Comparison of ENCODE assay signal across 8 cellular contexts in genomic region chr6:151390276-151391020, GRCh38. TPM values are rescaled to one million over a fixed set of nuclear protein-coding genes. Genes with fewer than 3 reads are reported as not detected.
DNase-seq lines count a peak whose midpoint lies in the region; ATAC-seq and TF ChIP-seq lines count a peak whose summit lies in the region.

No MANE protein-coding gene starts in this region.

- peaks cover 39% of the 10 kb centered on the region for H3K36me3 ChIP-seq in endodermal cell (ENCODE audit: control insufficient read depth, insufficient read depth, low read length)
- peaks cover 34% of the 10 kb centered on the region for H3K36me3 ChIP-seq in mesodermal cell (ENCODE audit: control insufficient read depth, insufficient read depth, low read length)

- TF ChIP-seq CTCF in endodermal cell (conservative IDR thresholded peaks at IDR 0.05): no peak

- H3K27me3 ChIP-seq in endodermal cell (ENCODE audit: control insufficient read depth, insufficient read depth, low read length, poor library complexity, severe bottlenecking): no peaks in the 10 kb centered on the region

- DNase-seq in COR-L47 (lab: John Stamatoyannopoulos, UW) (peak; percentile 87), HUDEP-2 (lab: John Stamatoyannopoulos, UW; ENCODE audit: unreplicated experiment in 76 of 76) (peak in 75 of 76 experiments; percentile 76 to 100 (median 98)), NOMO-1 treated with dmso at 0.1 percent for 144 hours (lab: John Stamatoyannopoulos, UW; ENCODE audit: unreplicated experiment) (peak; percentile 94), endodermal cell (peak; percentile 99)
- DNase-seq in activated CD8-positive, alpha-beta memory T cell treated with anti-CD3 and anti-CD28 coated beads, Interleukin-2, amount 50 U/mL, for 24 hours (ENCODE audit: extremely low read depth): peak; percentile 90
- DNase-seq in stimulated activated CD8-positive, alpha-beta memory T cell treated with anti-CD3 and anti-CD28 coated beads, Interleukin-15, amount 100 ng/mL, for 24 hours (ENCODE audit: low read depth): peak; percentile 93

- ATAC-seq in GM21390 (IDR thresholded peaks at IDR 0.05; ENCODE audit: unreplicated experiment): peak; percentile 72

- H3K4me1 Mint-ChIP-seq in endodermal cell: peaks cover 36% of the 10 kb centered on the region

- no peak overlapping the region for H3K27ac Mint-ChIP-seq in endodermal cell

- peaks cover 4% of the 10 kb centered on the region for H3K4me1 ChIP-seq in endodermal cell (ENCODE audit: control insufficient read depth, insufficient read depth, low read length)
- H3K4me1 ChIP-seq in mesodermal cell (ENCODE audit: control insufficient read depth, insufficient read depth, low read length, poor library complexity, severe bottlenecking): peaks cover 24% of the 10 kb centered on the region

- H3K27ac ChIP-seq in endodermal cell (ENCODE audit: low read depth, low read length): peak overlapping the region; percentile 100
- H3K27ac ChIP-seq in mesodermal cell (ENCODE audit: low read depth, low read length, severe bottlenecking): peak overlapping the region; percentile 99

- no peak overlapping the region for H3K4me3 ChIP-seq in endodermal cell (ENCODE audit: low read length)
- peak overlapping the region; percentile 97 for H3K4me3 ChIP-seq in mesodermal cell (ENCODE audit: extremely low read depth, insufficient read depth, low read length, poor library complexity, severe bottlenecking)

- H3K9me3 ChIP-seq in endodermal cell (ENCODE audit: control insufficient read depth, low read length) (no peaks in the 10 kb centered on the region), mesodermal cell (ENCODE audit: control insufficient read depth, low read length) (no peaks in the 10 kb centered on the region)

- H3K9me3 Mint-ChIP-seq in endodermal cell: no peaks in the 10 kb centered on the region

- peak overlapping the region; percentile 81 for H3K4me3 Mint-ChIP-seq in endodermal cell

- H3K27me3 Mint-ChIP-seq in endodermal cell (ENCODE audit: insufficient read depth): no peaks in the 10 kb centered on the region

- whole genome bisulfite sequencing in endodermal cell (ENCODE audit: insufficient coverage in 1 of 2, insufficient read length in 1 of 2), 2 experiments: 0% methylated on average over 8 to 101 of the region's 105 CpGs
- WGBS in mesodermal cell (ENCODE audit: insufficient coverage in 2 of 2), 2 experiments: 0% methylated on average over 31 to 43 of the region's 105 CpGs

- peak overlapping the region; percentile 96 for H3K9ac ChIP-seq in endodermal cell (ENCODE audit: extremely low read depth, low read length, poor library complexity, severe bottlenecking)

- H3K36me3 Mint-ChIP-seq in endodermal cell (ENCODE audit: low read depth): peaks cover 22% of the 10 kb centered on the region

RNA-seq across cellular contexts. Expression of gene ZBTB2, which starts 0.9 kb away (rescaled TPM):
- total RNA-seq in endodermal cell: 10 to 100 TPM; 11.4 to 15.2 TPM
- 11.3 TPM for polyA plus RNA-seq in endodermal cell (2013, experiment 1 of 2)
- 11.1 TPM for polyA plus RNA-seq in endodermal cell (2013, experiment 2 of 2)
- polyA plus RNA-seq in mesodermal cell (2013, experiment 1 of 2): 14.3 TPM
- 14.5 TPM for polyA plus RNA-seq in mesodermal cell (2013, experiment 2 of 2)
